In the genomic region with DNA sequence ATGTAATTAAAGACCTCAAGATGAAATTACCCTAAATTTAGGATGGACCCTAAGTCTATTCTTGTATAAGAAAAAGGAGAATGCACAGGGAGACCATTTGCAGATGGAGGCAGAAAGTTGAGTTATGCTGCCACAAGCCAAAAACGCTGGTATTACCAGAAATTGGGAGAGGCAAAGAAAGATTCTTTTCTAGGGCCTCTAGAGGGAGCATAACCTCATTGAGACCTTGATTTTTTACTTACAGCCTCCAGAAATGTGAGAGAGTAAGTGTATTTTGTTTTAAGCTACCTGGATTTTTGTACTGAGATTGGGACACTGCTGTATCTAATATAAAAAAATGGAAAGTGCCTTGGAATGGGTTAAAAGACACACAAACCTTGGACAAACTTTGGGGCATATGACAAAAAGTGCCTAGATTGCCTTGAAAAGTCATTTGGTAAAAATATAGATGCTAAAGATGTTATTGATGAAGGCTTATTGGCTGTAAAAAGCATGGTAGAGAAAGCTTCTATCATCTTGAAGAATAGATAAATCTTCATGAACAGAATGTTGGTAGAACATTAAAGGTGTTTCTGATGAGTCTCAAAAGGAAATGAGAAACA, we compare ENCODE assay signal across 10 cellular contexts.
DNase-seq lines count a peak whose midpoint lies in the region; ATAC-seq, FAIRE-seq and TF ChIP-seq lines count a peak whose summit lies in the region.
"Had no signal": no experiment of that assay in that cellular context is flagged by ENCODE, and none has a peak within 500 bp of the region (broad histone marks: within the 10 kb centered on the region; RNA-seq: fewer than 3 reads in every experiment).

No MANE protein-coding gene starts in this region.

- POLR2A ChIA-PET in CD8-positive, alpha-beta memory T cell (lab: Charles Lee), result no interaction called here
- POLR2A ChIA-PET in activated CD4-positive, alpha-beta memory T cell treated with anti-CD3 and anti-CD28 coated beads, Interleukin-2, amount 10 ng/mL, durations not matched to agents 7 days and 5 days (lab: Charles Lee), result no interaction called here

- H3K4me3 Mint-ChIP-seq in CD8-positive, alpha-beta memory T cell, result no peak overlapping the region
- H3K4me3 Mint-ChIP-seq in activated CD4-positive, alpha-beta memory T cell treated with anti-CD3 and anti-CD28 coated beads, Interleukin-2, amount 10 ng/mL, durations not matched to agents 7 days and 5 days, result no peak overlapping the region
- H3K4me3 Mint-ChIP-seq: activated CD4-positive, alpha-beta T cell treated with anti-CD3 and anti-CD28 coated beads, Interleukin-2, amount 10 ng/mL, durations not matched to agents 7 days and 5 days had no signal

- CTCF ChIA-PET in CD8-positive, alpha-beta memory T cell (lab: Charles Lee), result no interaction called here
- CTCF ChIA-PET in activated CD4-positive, alpha-beta memory T cell treated with anti-CD3 and anti-CD28 coated beads, Interleukin-2, amount 10 ng/mL, durations not matched to agents 7 days and 5 days (lab: Charles Lee), result no interaction called here

- DNase-seq in COLO829 (ENCODE audit: low spot score) (peak; percentile 1), HTR-8/SVneo (ENCODE audit: insufficient read length, low spot score) (peak; percentile 21), RKO (ENCODE audit: low spot score) (peak; percentile 62), fibroblast of pulmonary artery (ENCODE audit: low read depth) (peak; percentile 45)
- DNase-seq in CD8-positive, alpha-beta memory T cell, result no peak
- no peak for DNase-seq in activated CD4-positive, alpha-beta memory T cell treated with anti-CD3 and anti-CD28 coated beads, Interleukin-2, amount 10 ng/mL, durations not matched to agents 7 days and 5 days
- DNase-seq: activated CD4-positive, alpha-beta T cell treated with anti-CD3 and anti-CD28 coated beads, Interleukin-2, amount 10 ng/mL, durations not matched to agents 7 days and 5 days; aorta had no signal

- H3K9me3 ChIP-seq in CD8-positive, alpha-beta memory T cell (ENCODE audit: low read length), result no peaks in the 10 kb centered on the region

- no peaks in the 10 kb centered on the region for H3K27me3 Mint-ChIP-seq in CD8-positive, alpha-beta memory T cell
- no peaks in the 10 kb centered on the region for H3K27me3 Mint-ChIP-seq in activated CD4-positive, alpha-beta memory T cell treated with anti-CD3 and anti-CD28 coated beads, Interleukin-2, amount 10 ng/mL, durations not matched to agents 7 days and 5 days
- H3K27me3 Mint-ChIP-seq: activated CD4-positive, alpha-beta T cell treated with anti-CD3 and anti-CD28 coated beads, Interleukin-2, amount 10 ng/mL, durations not matched to agents 7 days and 5 days had no signal

- H3K27ac Mint-ChIP-seq in CD8-positive, alpha-beta memory T cell, result no peak overlapping the region
- no peak overlapping the region for H3K27ac Mint-ChIP-seq in activated CD4-positive, alpha-beta memory T cell treated with anti-CD3 and anti-CD28 coated beads, Interleukin-2, amount 10 ng/mL, durations not matched to agents 7 days and 5 days
- H3K27ac Mint-ChIP-seq: activated CD4-positive, alpha-beta T cell treated with anti-CD3 and anti-CD28 coated beads, Interleukin-2, amount 10 ng/mL, durations not matched to agents 7 days and 5 days had no signal

- no peaks in the 10 kb centered on the region for H3K4me1 Mint-ChIP-seq in CD8-positive, alpha-beta memory T cell
- no peaks in the 10 kb centered on the region for H3K4me1 Mint-ChIP-seq in activated CD4-positive, alpha-beta memory T cell treated with anti-CD3 and anti-CD28 coated beads, Interleukin-2, amount 10 ng/mL, durations not matched to agents 7 days and 5 days
- H3K4me1 Mint-ChIP-seq: activated CD4-positive, alpha-beta T cell treated with anti-CD3 and anti-CD28 coated beads, Interleukin-2, amount 10 ng/mL, durations not matched to agents 7 days and 5 days had no signal

- no peaks in the 10 kb centered on the region for H3K27me3 ChIP-seq in CD8-positive, alpha-beta memory T cell (ENCODE audit: insufficient read depth, low read length, poor library complexity, severe bottlenecking)

- no peak overlapping the region for H3K4me3 ChIP-seq in fibroblast of pulmonary artery (replicated peaks; ENCODE audit: low read depth, low read length)
- no peak overlapping the region for H3K4me3 ChIP-seq in CD8-positive, alpha-beta memory T cell (ENCODE audit: low read length)

- ATAC-seq in HG02763 (IDR thresholded peaks at IDR 0.05; ENCODE audit: unreplicated experiment) (no peak), GM21367 (IDR thresholded peaks at IDR 0.05; ENCODE audit: unreplicated experiment) (no peak)

- H3K36me3 ChIP-seq in CD8-positive, alpha-beta memory T cell (ENCODE audit: insufficient read depth, low read length), result no peaks in the 10 kb centered on the region

- H3K9me3 Mint-ChIP-seq in CD8-positive, alpha-beta memory T cell, result peaks cover 2 to 26% (median 11%) of the 10 kb centered on the region in 5 donors
- no peaks in the 10 kb centered on the region for H3K9me3 Mint-ChIP-seq in activated CD4-positive, alpha-beta memory T cell treated with anti-CD3 and anti-CD28 coated beads, Interleukin-2, amount 10 ng/mL, durations not matched to agents 7 days and 5 days

- no peak overlapping the region for H3K27ac ChIP-seq in CD8-positive, alpha-beta memory T cell (ENCODE audit: low read depth, low read length)

- no peaks in the 10 kb centered on the region for H3K4me1 ChIP-seq in CD8-positive, alpha-beta memory T cell (ENCODE audit: insufficient read depth, low read length)

- FAIRE-seq in HTR-8/SVneo (lab: Jason Lieb, UNC), result no peak

- H3K36me3 Mint-ChIP-seq in CD8-positive, alpha-beta memory T cell, result no peaks in the 10 kb centered on the region
- no peaks in the 10 kb centered on the region for H3K36me3 Mint-ChIP-seq in activated CD4-positive, alpha-beta memory T cell treated with anti-CD3 and anti-CD28 coated beads, Interleukin-2, amount 10 ng/mL, durations not matched to agents 7 days and 5 days (ENCODE audit: low read depth)

- TF ChIP-seq CTCF in fibroblast of pulmonary artery (IDR thresholded peaks at IDR 0.05; ENCODE audit: low read length, missing control alignments), result peak; percentile 57

Comparison
In these comparisons a context has a peak if more than half of its experiments do, and no peak if none do; other contexts are left out.
1. DNase-seq: peak in COLO829 (single experiment), HTR-8/SVneo (single experiment), RKO (single experiment) and fibroblast of pulmonary artery (single experiment); none in CD8-positive, alpha-beta memory T cell (0 of 5) and activated CD4-positive, alpha-beta memory T cell treated with anti-CD3 and anti-CD28 coated beads, Interleukin-2, amount 10 ng/mL, durations not matched to agents 7 days and 5 days (single experiment).